In the genomic region with DNA sequence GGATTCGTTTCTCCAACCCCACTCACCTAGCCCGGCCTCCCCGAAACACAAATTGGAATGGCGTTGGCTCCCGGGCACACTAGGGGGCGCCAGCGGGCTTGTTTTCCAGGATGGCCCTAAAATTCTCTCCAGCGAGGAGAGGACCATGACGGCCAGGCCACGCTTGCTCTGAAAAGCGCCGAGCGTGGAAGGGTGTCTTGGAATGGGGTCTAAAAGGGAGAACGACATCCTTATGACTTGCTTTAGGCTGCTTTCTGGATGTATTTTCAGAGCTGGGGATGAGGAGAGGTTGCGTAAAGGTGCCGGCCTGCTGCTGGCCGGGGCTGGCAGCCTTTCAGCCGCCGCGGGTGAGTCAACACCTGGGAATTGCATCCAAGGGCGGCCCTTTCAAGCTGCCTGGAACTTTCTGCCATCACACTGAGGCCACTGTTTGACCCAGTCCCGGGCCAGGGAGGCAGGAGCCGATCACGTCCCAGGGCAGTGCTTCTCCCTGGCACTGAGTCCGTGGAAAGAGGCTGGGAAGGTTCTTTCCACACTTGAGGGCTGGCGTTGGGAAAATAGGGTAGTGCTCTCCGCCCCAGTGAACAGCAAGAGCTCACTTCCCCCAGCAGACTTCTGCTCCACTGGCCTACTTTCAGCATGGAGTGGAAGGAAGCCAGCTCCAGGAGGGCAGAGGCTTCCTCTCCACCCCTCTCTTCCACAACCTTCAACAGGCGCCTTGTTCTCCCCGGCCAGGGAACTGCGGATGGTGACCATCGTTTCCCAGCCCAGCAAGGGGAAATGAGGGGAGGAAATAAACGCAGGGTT, we compare ENCODE assay signal across 1 cellular context.
TF ChIP-seq lines count a peak whose summit lies in the region.

No MANE protein-coding gene starts in this region.

TF ChIP-seq in HepG2, 621 proteins besides CTCF, POLR2A, EP300 and RAD21 (continued from another document and continues in another):
- TF ChIP-seq ZNF17 (CRISPR knock-in tag; IDR thresholded peaks at IDR 0.05) (no peak), NBN (conservative IDR thresholded peaks at IDR 0.05) (no peak), SIX1 (CRISPR knock-in tag; IDR thresholded peaks at IDR 0.05; ENCODE audit: borderline replicate concordance) (0 out of 2 replicates have a peak, but pooled peaks have one; percentile 24), MAFG (CRISPR knock-in tag; IDR thresholded peaks at IDR 0.05) (no peak), EED (CRISPR knock-in tag; IDR thresholded peaks at IDR 0.05) (no peak), ZNF326 (CRISPR knock-in tag; IDR thresholded peaks at IDR 0.05; ENCODE audit: borderline replicate concordance) (0 out of 2 replicates have a peak, but pooled peaks have one; percentile 32), ZNF10 (CRISPR knock-in tag; IDR thresholded peaks at IDR 0.05; ENCODE audit: borderline replicate concordance, low read depth) (no peak), HNRNPUL1 (IDR thresholded peaks at IDR 0.05; ENCODE audit: low read depth, low read length) (no peak), ZFP62 (CRISPR knock-in tag; IDR thresholded peaks at IDR 0.05) (no peak), FOXA3 (CRISPR knock-in tag; IDR thresholded peaks at IDR 0.05) (peak; percentile 80), ZNF331 (CRISPR knock-in tag; IDR thresholded peaks at IDR 0.05) (peak; percentile 60; the same call in 1 of the 2 replicates), MIER3 (CRISPR knock-in tag; IDR thresholded peaks at IDR 0.05; ENCODE audit: borderline replicate concordance) (no peak), ZNF225 (CRISPR knock-in tag; IDR thresholded peaks at IDR 0.05) (peak; percentile 68), KAT7 (CRISPR knock-in tag; IDR thresholded peaks at IDR 0.05; ENCODE audit: borderline replicate concordance) (peak; percentile 44), KDM3A (CRISPR knock-in tag; IDR thresholded peaks at IDR 0.05; ENCODE audit: low read depth) (0 out of 2 replicates have a peak, but pooled peaks have one; percentile 34)
- TF ChIP-seq, protein P1, sequence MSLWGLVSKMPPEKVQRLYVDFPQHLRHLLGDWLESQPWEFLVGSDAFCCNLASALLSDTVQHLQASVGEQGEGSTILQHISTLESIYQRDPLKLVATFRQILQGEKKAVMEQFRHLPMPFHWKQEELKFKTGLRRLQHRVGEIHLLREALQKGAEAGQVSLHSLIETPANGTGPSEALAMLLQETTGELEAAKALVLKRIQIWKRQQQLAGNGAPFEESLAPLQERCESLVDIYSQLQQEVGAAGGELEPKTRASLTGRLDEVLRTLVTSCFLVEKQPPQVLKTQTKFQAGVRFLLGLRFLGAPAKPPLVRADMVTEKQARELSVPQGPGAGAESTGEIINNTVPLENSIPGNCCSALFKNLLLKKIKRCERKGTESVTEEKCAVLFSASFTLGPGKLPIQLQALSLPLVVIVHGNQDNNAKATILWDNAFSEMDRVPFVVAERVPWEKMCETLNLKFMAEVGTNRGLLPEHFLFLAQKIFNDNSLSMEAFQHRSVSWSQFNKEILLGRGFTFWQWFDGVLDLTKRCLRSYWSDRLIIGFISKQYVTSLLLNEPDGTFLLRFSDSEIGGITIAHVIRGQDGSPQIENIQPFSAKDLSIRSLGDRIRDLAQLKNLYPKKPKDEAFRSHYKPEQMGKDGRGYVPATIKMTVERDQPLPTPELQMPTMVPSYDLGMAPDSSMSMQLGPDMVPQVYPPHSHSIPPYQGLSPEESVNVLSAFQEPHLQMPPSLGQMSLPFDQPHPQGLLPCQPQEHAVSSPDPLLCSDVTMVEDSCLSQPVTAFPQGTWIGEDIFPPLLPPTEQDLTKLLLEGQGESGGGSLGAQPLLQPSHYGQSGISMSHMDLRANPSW (CRISPR knock-in tag; IDR thresholded peaks at IDR 0.05; ENCODE audit: borderline replicate concordance) = no peak
- TF ChIP-seq, protein P2, sequence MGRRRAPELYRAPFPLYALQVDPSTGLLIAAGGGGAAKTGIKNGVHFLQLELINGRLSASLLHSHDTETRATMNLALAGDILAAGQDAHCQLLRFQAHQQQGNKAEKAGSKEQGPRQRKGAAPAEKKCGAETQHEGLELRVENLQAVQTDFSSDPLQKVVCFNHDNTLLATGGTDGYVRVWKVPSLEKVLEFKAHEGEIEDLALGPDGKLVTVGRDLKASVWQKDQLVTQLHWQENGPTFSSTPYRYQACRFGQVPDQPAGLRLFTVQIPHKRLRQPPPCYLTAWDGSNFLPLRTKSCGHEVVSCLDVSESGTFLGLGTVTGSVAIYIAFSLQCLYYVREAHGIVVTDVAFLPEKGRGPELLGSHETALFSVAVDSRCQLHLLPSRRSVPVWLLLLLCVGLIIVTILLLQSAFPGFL (CRISPR knock-in tag; IDR thresholded peaks at IDR 0.05) = no peak
- TF ChIP-seq, protein P3, sequence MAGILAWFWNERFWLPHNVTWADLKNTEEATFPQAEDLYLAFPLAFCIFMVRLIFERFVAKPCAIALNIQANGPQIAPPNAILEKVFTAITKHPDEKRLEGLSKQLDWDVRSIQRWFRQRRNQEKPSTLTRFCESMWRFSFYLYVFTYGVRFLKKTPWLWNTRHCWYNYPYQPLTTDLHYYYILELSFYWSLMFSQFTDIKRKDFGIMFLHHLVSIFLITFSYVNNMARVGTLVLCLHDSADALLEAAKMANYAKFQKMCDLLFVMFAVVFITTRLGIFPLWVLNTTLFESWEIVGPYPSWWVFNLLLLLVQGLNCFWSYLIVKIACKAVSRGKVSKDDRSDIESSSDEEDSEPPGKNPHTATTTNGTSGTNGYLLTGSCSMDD (CRISPR knock-in tag; IDR thresholded peaks at IDR 0.05) = no peak
- TF ChIP-seq, protein P4, sequence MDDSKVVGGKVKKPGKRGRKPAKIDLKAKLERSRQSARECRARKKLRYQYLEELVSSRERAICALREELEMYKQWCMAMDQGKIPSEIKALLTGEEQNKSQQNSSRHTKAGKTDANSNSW (CRISPR knock-in tag; IDR thresholded peaks at IDR 0.05; ENCODE audit: borderline replicate concordance) = no peak
- TF ChIP-seq, protein P5, sequence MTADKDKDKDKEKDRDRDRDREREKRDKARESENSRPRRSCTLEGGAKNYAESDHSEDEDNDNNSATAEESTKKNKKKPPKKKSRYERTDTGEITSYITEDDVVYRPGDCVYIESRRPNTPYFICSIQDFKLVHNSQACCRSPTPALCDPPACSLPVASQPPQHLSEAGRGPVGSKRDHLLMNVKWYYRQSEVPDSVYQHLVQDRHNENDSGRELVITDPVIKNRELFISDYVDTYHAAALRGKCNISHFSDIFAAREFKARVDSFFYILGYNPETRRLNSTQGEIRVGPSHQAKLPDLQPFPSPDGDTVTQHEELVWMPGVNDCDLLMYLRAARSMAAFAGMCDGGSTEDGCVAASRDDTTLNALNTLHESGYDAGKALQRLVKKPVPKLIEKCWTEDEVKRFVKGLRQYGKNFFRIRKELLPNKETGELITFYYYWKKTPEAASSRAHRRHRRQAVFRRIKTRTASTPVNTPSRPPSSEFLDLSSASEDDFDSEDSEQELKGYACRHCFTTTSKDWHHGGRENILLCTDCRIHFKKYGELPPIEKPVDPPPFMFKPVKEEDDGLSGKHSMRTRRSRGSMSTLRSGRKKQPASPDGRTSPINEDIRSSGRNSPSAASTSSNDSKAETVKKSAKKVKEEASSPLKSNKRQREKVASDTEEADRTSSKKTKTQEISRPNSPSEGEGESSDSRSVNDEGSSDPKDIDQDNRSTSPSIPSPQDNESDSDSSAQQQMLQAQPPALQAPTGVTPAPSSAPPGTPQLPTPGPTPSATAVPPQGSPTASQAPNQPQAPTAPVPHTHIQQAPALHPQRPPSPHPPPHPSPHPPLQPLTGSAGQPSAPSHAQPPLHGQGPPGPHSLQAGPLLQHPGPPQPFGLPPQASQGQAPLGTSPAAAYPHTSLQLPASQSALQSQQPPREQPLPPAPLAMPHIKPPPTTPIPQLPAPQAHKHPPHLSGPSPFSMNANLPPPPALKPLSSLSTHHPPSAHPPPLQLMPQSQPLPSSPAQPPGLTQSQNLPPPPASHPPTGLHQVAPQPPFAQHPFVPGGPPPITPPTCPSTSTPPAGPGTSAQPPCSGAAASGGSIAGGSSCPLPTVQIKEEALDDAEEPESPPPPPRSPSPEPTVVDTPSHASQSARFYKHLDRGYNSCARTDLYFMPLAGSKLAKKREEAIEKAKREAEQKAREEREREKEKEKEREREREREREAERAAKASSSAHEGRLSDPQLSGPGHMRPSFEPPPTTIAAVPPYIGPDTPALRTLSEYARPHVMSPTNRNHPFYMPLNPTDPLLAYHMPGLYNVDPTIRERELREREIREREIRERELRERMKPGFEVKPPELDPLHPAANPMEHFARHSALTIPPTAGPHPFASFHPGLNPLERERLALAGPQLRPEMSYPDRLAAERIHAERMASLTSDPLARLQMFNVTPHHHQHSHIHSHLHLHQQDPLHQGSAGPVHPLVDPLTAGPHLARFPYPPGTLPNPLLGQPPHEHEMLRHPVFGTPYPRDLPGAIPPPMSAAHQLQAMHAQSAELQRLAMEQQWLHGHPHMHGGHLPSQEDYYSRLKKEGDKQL (CRISPR knock-in tag; IDR thresholded peaks at IDR 0.05; ENCODE audit: low read depth) = peak; percentile 76; the same call in 1 of the 2 replicates
- TF ChIP-seq, protein P6, sequence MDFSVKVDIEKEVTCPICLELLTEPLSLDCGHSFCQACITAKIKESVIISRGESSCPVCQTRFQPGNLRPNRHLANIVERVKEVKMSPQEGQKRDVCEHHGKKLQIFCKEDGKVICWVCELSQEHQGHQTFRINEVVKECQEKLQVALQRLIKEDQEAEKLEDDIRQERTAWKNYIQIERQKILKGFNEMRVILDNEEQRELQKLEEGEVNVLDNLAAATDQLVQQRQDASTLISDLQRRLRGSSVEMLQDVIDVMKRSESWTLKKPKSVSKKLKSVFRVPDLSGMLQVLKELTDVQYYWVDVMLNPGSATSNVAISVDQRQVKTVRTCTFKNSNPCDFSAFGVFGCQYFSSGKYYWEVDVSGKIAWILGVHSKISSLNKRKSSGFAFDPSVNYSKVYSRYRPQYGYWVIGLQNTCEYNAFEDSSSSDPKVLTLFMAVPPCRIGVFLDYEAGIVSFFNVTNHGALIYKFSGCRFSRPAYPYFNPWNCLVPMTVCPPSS (IDR thresholded peaks at IDR 0.05) = no peak
- TF ChIP-seq, protein P7, sequence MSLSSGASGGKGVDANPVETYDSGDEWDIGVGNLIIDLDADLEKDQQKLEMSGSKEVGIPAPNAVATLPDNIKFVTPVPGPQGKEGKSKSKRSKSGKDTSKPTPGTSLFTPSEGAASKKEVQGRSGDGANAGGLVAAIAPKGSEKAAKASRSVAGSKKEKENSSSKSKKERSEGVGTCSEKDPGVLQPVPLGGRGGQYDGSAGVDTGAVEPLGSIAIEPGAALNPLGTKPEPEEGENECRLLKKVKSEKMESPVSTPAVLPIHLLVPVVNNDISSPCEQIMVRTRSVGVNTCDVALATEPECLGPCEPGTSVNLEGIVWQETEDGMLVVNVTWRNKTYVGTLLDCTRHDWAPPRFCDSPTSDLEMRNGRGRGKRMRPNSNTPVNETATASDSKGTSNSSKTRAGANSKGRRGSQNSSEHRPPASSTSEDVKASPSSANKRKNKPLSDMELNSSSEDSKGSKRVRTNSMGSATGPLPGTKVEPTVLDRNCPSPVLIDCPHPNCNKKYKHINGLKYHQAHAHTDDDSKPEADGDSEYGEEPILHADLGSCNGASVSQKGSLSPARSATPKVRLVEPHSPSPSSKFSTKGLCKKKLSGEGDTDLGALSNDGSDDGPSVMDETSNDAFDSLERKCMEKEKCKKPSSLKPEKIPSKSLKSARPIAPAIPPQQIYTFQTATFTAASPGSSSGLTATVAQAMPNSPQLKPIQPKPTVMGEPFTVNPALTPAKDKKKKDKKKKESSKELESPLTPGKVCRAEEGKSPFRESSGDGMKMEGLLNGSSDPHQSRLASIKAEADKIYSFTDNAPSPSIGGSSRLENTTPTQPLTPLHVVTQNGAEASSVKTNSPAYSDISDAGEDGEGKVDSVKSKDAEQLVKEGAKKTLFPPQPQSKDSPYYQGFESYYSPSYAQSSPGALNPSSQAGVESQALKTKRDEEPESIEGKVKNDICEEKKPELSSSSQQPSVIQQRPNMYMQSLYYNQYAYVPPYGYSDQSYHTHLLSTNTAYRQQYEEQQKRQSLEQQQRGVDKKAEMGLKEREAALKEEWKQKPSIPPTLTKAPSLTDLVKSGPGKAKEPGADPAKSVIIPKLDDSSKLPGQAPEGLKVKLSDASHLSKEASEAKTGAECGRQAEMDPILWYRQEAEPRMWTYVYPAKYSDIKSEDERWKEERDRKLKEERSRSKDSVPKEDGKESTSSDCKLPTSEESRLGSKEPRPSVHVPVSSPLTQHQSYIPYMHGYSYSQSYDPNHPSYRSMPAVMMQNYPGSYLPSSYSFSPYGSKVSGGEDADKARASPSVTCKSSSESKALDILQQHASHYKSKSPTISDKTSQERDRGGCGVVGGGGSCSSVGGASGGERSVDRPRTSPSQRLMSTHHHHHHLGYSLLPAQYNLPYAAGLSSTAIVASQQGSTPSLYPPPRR (CRISPR knock-in tag; IDR thresholded peaks at IDR 0.05; ENCODE audit: borderline replicate concordance) = peak; percentile 74
- TF ChIP-seq, protein P8, sequence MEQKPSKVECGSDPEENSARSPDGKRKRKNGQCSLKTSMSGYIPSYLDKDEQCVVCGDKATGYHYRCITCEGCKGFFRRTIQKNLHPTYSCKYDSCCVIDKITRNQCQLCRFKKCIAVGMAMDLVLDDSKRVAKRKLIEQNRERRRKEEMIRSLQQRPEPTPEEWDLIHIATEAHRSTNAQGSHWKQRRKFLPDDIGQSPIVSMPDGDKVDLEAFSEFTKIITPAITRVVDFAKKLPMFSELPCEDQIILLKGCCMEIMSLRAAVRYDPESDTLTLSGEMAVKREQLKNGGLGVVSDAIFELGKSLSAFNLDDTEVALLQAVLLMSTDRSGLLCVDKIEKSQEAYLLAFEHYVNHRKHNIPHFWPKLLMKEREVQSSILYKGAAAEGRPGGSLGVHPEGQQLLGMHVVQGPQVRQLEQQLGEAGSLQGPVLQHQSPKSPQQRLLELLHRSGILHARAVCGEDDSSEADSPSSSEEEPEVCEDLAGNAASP (CRISPR knock-in tag; IDR thresholded peaks at IDR 0.05; ENCODE audit: borderline replicate concordance) = peak; percentile 85; the same call in 1 of the 2 replicates
- TF ChIP-seq, protein P9, sequence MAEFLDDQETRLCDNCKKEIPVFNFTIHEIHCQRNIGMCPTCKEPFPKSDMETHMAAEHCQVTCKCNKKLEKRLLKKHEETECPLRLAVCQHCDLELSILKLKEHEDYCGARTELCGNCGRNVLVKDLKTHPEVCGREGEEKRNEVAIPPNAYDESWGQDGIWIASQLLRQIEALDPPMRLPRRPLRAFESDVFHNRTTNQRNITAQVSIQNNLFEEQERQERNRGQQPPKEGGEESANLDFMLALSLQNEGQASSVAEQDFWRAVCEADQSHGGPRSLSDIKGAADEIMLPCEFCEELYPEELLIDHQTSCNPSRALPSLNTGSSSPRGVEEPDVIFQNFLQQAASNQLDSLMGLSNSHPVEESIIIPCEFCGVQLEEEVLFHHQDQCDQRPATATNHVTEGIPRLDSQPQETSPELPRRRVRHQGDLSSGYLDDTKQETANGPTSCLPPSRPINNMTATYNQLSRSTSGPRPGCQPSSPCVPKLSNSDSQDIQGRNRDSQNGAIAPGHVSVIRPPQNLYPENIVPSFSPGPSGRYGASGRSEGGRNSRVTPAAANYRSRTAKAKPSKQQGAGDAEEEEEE (CRISPR knock-in tag; IDR thresholded peaks at IDR 0.05; ENCODE audit: borderline replicate concordance) = no peak
- TF ChIP-seq, protein P10, sequence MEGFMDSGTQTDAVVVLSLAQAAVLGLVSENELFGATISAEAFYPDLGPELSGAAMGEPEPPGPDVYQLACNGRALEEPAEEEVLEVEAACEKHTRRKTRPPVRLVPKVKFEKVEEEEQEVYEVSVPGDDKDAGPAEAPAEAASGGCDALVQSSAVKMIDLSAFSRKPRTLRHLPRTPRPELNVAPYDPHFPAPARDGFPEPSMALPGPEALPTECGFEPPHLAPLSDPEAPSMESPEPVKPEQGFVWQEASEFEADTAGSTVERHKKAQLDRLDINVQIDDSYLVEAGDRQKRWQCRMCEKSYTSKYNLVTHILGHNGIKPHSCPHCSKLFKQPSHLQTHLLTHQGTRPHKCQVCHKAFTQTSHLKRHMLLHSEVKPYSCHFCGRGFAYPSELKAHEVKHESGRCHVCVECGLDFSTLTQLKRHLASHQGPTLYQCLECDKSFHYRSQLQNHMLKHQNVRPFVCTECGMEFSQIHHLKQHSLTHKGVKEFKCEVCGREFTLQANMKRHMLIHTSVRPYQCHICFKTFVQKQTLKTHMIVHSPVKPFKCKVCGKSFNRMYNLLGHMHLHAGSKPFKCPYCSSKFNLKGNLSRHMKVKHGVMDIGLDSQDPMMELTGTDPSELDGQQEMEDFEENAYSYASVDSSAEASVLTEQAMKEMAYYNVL (CRISPR knock-in tag; IDR thresholded peaks at IDR 0.05; ENCODE audit: borderline replicate concordance) = 0 out of 2 replicates have a peak, but pooled peaks have one; percentile 63
